Comparison of ENCODE assay signal across 8 cellular contexts in genomic region chr5:141412853-141413539, GRCh38. TPM values are rescaled to one million over a fixed set of nuclear protein-coding genes. Genes with fewer than 3 reads are reported as not detected.
A peak's percentile ranks its signal among the peaks of the same experiment; 100 is the strongest.
DNase-seq lines count a peak whose midpoint lies in the region; ATAC-seq and TF ChIP-seq lines count a peak whose summit lies in the region.

Gene PCDHGA10 (plus strand): TSS chr5:141412987. CDS start chr5:141413176, 189 bp downstream.

- H2AFZ ChIP-seq in Loucy (ENCODE audit: low read length): peak within 1 kb of the TSS; percentile 34; the same call in 1 of the 2 replicates

- H3K27me3 ChIP-seq in HAP-1 (ENCODE audit: low read depth) (no peaks in the 10 kb centered on the region), Loucy (ENCODE audit: insufficient read depth, low read length, poor library complexity, severe bottlenecking) (no peaks in the 10 kb centered on the region), mesendoderm (ENCODE audit: insufficient read depth, low read length, poor library complexity) (no peaks in the 10 kb centered on the region)

- H3K9me3 ChIP-seq in HAP-1 (peaks cover 5% of the 10 kb centered on the region; the same call in 1 of the 2 replicates), Loucy (ENCODE audit: insufficient read depth, low read depth, low read length) (no peaks in the 10 kb centered on the region)

- in situ Hi-C loops in HAP-1 (cut with MboI; ENCODE audit: low sequenced_read_pairs): loop anchor here (5.0 to 10.0 kb wide), 2 partner anchors 112 to 149 kb away; no protein-coding TSS in a partner anchor

- H4K5ac ChIP-seq in mesendoderm (ENCODE audit: low read length): no peak within 1 kb of the TSS

- TF ChIP-seq CTCF in GM12874 (IDR thresholded peaks at IDR 0.05; ENCODE audit: insufficient read depth, low read depth, low read length) (peak; percentile 70), Loucy (conservative IDR thresholded peaks at IDR 0.05; ENCODE audit: low read length) (peak; percentile 72)

- peaks cover 11% of the 10 kb centered on the region for H3K36me3 Mint-ChIP-seq in effector memory CD8-positive, alpha-beta T cell (ENCODE audit: insufficient read depth)
- H3K36me3 Mint-ChIP-seq in stimulated activated naive CD8-positive, alpha-beta T cell treated with anti-CD3 and anti-CD28 coated beads, Interleukin-15, Interleukin-2, amounts not matched to agents 100 ng/mL and 50 ng/mL, for 24 hours (ENCODE audit: low read depth): peaks cover 21% of the 10 kb centered on the region

- no peak within 1 kb of the TSS for H3K4ac ChIP-seq in mesendoderm (ENCODE audit: low read depth, low read length)

- peak within 1 kb of the TSS; percentile 47 for H3K27ac ChIP-seq in mesendoderm (ENCODE audit: low read depth, low read length)

- H3K4me1 ChIP-seq in HAP-1 (no peaks in the 10 kb centered on the region; the same call in 1 of the 2 replicates), Loucy (ENCODE audit: insufficient read depth, low read length, poor library complexity, severe bottlenecking) (no peaks in the 10 kb centered on the region), mesendoderm (ENCODE audit: control insufficient read depth, low read depth, low read length) (no peaks in the 10 kb centered on the region)

- WGBS in mesendoderm (ENCODE audit: extremely low coverage, insufficient coverage, low lambda C conversion rate): no CpG with 5 or more reads among the region's 31 CpGs

- no peak within 1 kb of the TSS for H4K8ac ChIP-seq in mesendoderm (ENCODE audit: low read depth, low read length)

- peaks cover 7 to 10% of the 10 kb centered on the region in 2 donors for H3K9me3 Mint-ChIP-seq in effector memory CD8-positive, alpha-beta T cell
- peaks cover 19% of the 10 kb centered on the region for H3K9me3 Mint-ChIP-seq in stimulated activated naive CD8-positive, alpha-beta T cell treated with anti-CD3 and anti-CD28 coated beads, Interleukin-15, Interleukin-2, amounts not matched to agents 100 ng/mL and 50 ng/mL, for 24 hours

- no peaks in the 10 kb centered on the region for H3F3A ChIP-seq in Loucy (ENCODE audit: low read depth)

- no peaks in the 10 kb centered on the region for H3K79me1 ChIP-seq in mesendoderm (ENCODE audit: low read length)

- H3K36me3 ChIP-seq in HAP-1 (replicated peaks): no peaks in the 10 kb centered on the region
- H3K36me3 ChIP-seq in Loucy (ENCODE audit: insufficient read depth, low read length): no peaks in the 10 kb centered on the region
- no peaks in the 10 kb centered on the region for H3K36me3 ChIP-seq in mesendoderm (ENCODE audit: control insufficient read depth, insufficient read depth, low read length)

- DNase-seq in HAP-1 (ENCODE audit: low spot score in 2 of 2) (peak; percentile 66 to 85), mesendoderm (peak; percentile 87), NK-92 (lab: John Stamatoyannopoulos, UW; ENCODE audit: unreplicated experiment) (no peak)
- DNase-seq in activated CD4-positive, alpha-beta T cell treated with anti-CD3 and anti-CD28 coated beads for 48 hours: peak; percentile 70
- peak; percentile 35 to 40 (median 35) for DNase-seq in effector memory CD8-positive, alpha-beta T cell

- H3K4me1 Mint-ChIP-seq in effector memory CD8-positive, alpha-beta T cell (ENCODE audit: low read depth in 2 of 2): peaks cover 10 to 22% of the 10 kb centered on the region in 2 donors
- peaks cover 20% of the 10 kb centered on the region for H3K4me1 Mint-ChIP-seq in stimulated activated naive CD8-positive, alpha-beta T cell treated with anti-CD3 and anti-CD28 coated beads, Interleukin-15, Interleukin-2, amounts not matched to agents 100 ng/mL and 50 ng/mL, for 24 hours (ENCODE audit: low read depth)

- no peak within 1 kb of the TSS for H3K23ac ChIP-seq in mesendoderm (ENCODE audit: low read length)

- H3K4me3 Mint-ChIP-seq in effector memory CD8-positive, alpha-beta T cell: peak within 1 kb of the TSS; percentile 79 to 81
- peak within 1 kb of the TSS; percentile 79 for H3K4me3 Mint-ChIP-seq in stimulated activated naive CD8-positive, alpha-beta T cell treated with anti-CD3 and anti-CD28 coated beads, Interleukin-15, Interleukin-2, amounts not matched to agents 100 ng/mL and 50 ng/mL, for 24 hours

- H2BK120ac ChIP-seq in mesendoderm (ENCODE audit: low read depth, low read length): no peak within 1 kb of the TSS

- H3K79me2 ChIP-seq in Loucy (ENCODE audit: insufficient read depth, low read length) (no peaks in the 10 kb centered on the region), mesendoderm (ENCODE audit: control insufficient read depth, insufficient read depth, low read length) (no peaks in the 10 kb centered on the region)

- H3K9me2 ChIP-seq in Loucy (replicated peaks; ENCODE audit: low read depth, low read length): no peaks in the 10 kb centered on the region

- peak within 1 kb of the TSS in 1 of 2 donors; percentile 63 for H3K27ac Mint-ChIP-seq in effector memory CD8-positive, alpha-beta T cell
- H3K27ac Mint-ChIP-seq in stimulated activated naive CD8-positive, alpha-beta T cell treated with anti-CD3 and anti-CD28 coated beads, Interleukin-15, Interleukin-2, amounts not matched to agents 100 ng/mL and 50 ng/mL, for 24 hours: no peak within 1 kb of the TSS

- H2BK5ac ChIP-seq in mesendoderm (ENCODE audit: low read length): no peak within 1 kb of the TSS

- H3K27me3 Mint-ChIP-seq in effector memory CD8-positive, alpha-beta T cell: peaks cover 63 to 77% of the 10 kb centered on the region in 2 donors
- peaks cover 78% of the 10 kb centered on the region for H3K27me3 Mint-ChIP-seq in stimulated activated naive CD8-positive, alpha-beta T cell treated with anti-CD3 and anti-CD28 coated beads, Interleukin-15, Interleukin-2, amounts not matched to agents 100 ng/mL and 50 ng/mL, for 24 hours

- no peak within 1 kb of the TSS for H3K18ac ChIP-seq in mesendoderm (ENCODE audit: low read length)

- no peak within 1 kb of the TSS for H2BK15ac ChIP-seq in mesendoderm (replicated peaks; ENCODE audit: low read depth)

- peak; percentile 80 for ATAC-seq in effector memory CD8-positive, alpha-beta T cell (replicated peaks)

- H3K56ac ChIP-seq in mesendoderm (ENCODE audit: low read length): peak within 1 kb of the TSS; percentile 81

- H2AK5ac ChIP-seq in mesendoderm (ENCODE audit: low read length): no peak within 1 kb of the TSS

- H3K9ac ChIP-seq in Loucy (ENCODE audit: low read depth, low read length, poor library complexity, severe bottlenecking): no peak within 1 kb of the TSS
- H3K9ac ChIP-seq in mesendoderm (ENCODE audit: low read length): peak within 1 kb of the TSS; percentile 74

- H3K4me3 ChIP-seq in HAP-1 (peak within 1 kb of the TSS; percentile 57), Loucy (ENCODE audit: low read length, poor library complexity, severe bottlenecking) (no peak within 1 kb of the TSS), mesendoderm (ENCODE audit: low read length) (peak within 1 kb of the TSS; percentile 64)

- no peaks in the 10 kb centered on the region for H4K20me1 ChIP-seq in Loucy (ENCODE audit: insufficient read depth, low read length, poor library complexity, severe bottlenecking)

- H3K4me2 ChIP-seq in Loucy (ENCODE audit: low read depth, low read length, poor library complexity, severe bottlenecking): peak within 1 kb of the TSS; percentile 35
- peak within 1 kb of the TSS; percentile 37 for H3K4me2 ChIP-seq in mesendoderm (ENCODE audit: low read length)

RNA-seq across cellular contexts. Expression of gene PCDHGA10, which starts in this region (rescaled TPM):
- polyA plus RNA-seq in mesendoderm (2013, experiment 1 of 2): 3.3 TPM
- polyA plus RNA-seq in mesendoderm (2013, experiment 2 of 2): 3.1 TPM
